ENCODE assay signal across 8 cellular contexts in genomic region chr12:632102-632696, GRCh38. TPM values are rescaled to one million over a fixed set of nuclear protein-coding genes. Genes with fewer than 3 reads are reported as not detected.
DNase-seq lines count a peak whose midpoint lies in the region; ATAC-seq and TF ChIP-seq lines count a peak whose summit lies in the region.

No MANE protein-coding gene starts in this region.

- peak; percentile 81 to 89 for ATAC-seq in lower lobe of right lung
- no peak for ATAC-seq in GM18909 (IDR thresholded peaks at IDR 0.05; ENCODE audit: poor library complexity, unreplicated experiment)
- ATAC-seq in GM21390 (IDR thresholded peaks at IDR 0.05; ENCODE audit: unreplicated experiment), result no peak

- peaks cover 32% of the 10 kb centered on the region for H3K4me1 ChIP-seq in Loucy (ENCODE audit: insufficient read depth, low read length, poor library complexity, severe bottlenecking)
- H3K4me1 ChIP-seq in lower lobe of right lung, result peaks cover 54% of the 10 kb centered on the region

- H4K20me1 ChIP-seq in Loucy (ENCODE audit: insufficient read depth, low read length, poor library complexity, severe bottlenecking), result no peaks in the 10 kb centered on the region

- H3K36me3 ChIP-seq in Loucy (ENCODE audit: insufficient read depth, low read length) (no peaks in the 10 kb centered on the region), lower lobe of right lung (no peaks in the 10 kb centered on the region)

- peak overlapping the region; percentile 36 for H3K4me3 Mint-ChIP-seq in Calu3 (ENCODE audit: low read depth, unreplicated experiment)

- peak overlapping the region; percentile 36 for H3K4me3 ChIP-seq in Loucy (ENCODE audit: low read length, poor library complexity, severe bottlenecking)
- H3K4me3 ChIP-seq in lower lobe of right lung, result peak overlapping the region; percentile 47

- peak overlapping the region; percentile 51 for H3K4me2 ChIP-seq in Loucy (ENCODE audit: low read depth, low read length, poor library complexity, severe bottlenecking)

- H3F3A ChIP-seq in Loucy (ENCODE audit: low read depth), result no peaks in the 10 kb centered on the region

- peaks cover 17% of the 10 kb centered on the region for H3K4me1 Mint-ChIP-seq in Calu3 (ENCODE audit: low read depth, unreplicated experiment)

- peak overlapping the region; percentile 86 for H3K27ac ChIP-seq in lower lobe of right lung

- H3K79me2 ChIP-seq in Loucy (ENCODE audit: insufficient read depth, low read length), result peaks cover 15% of the 10 kb centered on the region

- TF ChIP-seq CTCF in Calu3 (IDR thresholded peaks at IDR 0.05; ENCODE audit: unreplicated experiment), result no peak
- TF ChIP-seq CTCF in Loucy (conservative IDR thresholded peaks at IDR 0.05; ENCODE audit: low read length), result no peak
- TF ChIP-seq CTCF in lower lobe of right lung (IDR thresholded peaks at IDR 0.05), result no peak

- no peaks in the 10 kb centered on the region for H3K27me3 ChIP-seq in Loucy (ENCODE audit: insufficient read depth, low read length, poor library complexity, severe bottlenecking)
- no peaks in the 10 kb centered on the region for H3K27me3 ChIP-seq in lower lobe of right lung (ENCODE audit: low read depth)

- no peaks in the 10 kb centered on the region for H3K9me2 ChIP-seq in Loucy (replicated peaks; ENCODE audit: low read depth, low read length)

- CTCF ChIA-PET in Calu3 (lab: Charles Lee), result interaction anchor here (0.6 to 1.2 kb wide), 7 partner anchors 10 to 802 kb away, joined by 3 to 5 read pairs (median 3); no protein-coding TSS in a partner anchor

- H2AFZ ChIP-seq in Loucy (ENCODE audit: low read length), result no peak overlapping the region

- peaks cover 13% of the 10 kb centered on the region for H3K36me3 Mint-ChIP-seq in Calu3 (ENCODE audit: insufficient read depth, unreplicated experiment)

- H3K9me3 ChIP-seq in Loucy (ENCODE audit: insufficient read depth, low read depth, low read length), result no peaks in the 10 kb centered on the region
- H3K9me3 ChIP-seq in lower lobe of right lung, result no peaks in the 10 kb centered on the region

- peak overlapping the region; percentile 86 for H3K27ac Mint-ChIP-seq in Calu3 (ENCODE audit: unreplicated experiment)

- DNase-seq in Calu3 (peak; percentile 38), cerebellar cortex (ENCODE audit: low spot score) (peak; percentile 81), lower lobe of right lung (no peak), DMS79 (lab: John Stamatoyannopoulos, UW) (no peak), pons (ENCODE audit: low spot score) (no peak)

- no peaks in the 10 kb centered on the region for H3K9me3 Mint-ChIP-seq in Calu3 (ENCODE audit: low read depth, unreplicated experiment)

- no TSS peak for BruUV-seq in Calu3 (replicated peaks; lab: Mats Ljungman, UMichigan)

- intact Hi-C loops in Calu3 (cut with micrococcal nuclease; ENCODE audit: unreplicated experiment), result loop anchor here (10.0 kb wide), 1 partner anchor 57 kb away; no protein-coding TSS in a partner anchor
- intact Hi-C loops in lower lobe of right lung (cut with DNase I), result no loop called here

- no peaks in the 10 kb centered on the region for H3K27me3 Mint-ChIP-seq in Calu3 (ENCODE audit: unreplicated experiment)

- H3K9ac ChIP-seq in Loucy (ENCODE audit: low read depth, low read length, poor library complexity, severe bottlenecking), result no peak overlapping the region

RNA-seq across cellular contexts. Expression of gene NINJ2, which starts 31.0 kb away (rescaled TPM):
- total RNA-seq in Calu3 (2022) (not detected in 2 replicates), lower lobe of right lung (18.1 TPM)

Comparison
In these comparisons a context has a peak if more than half of its experiments do, and no peak if none do; other contexts are left out.
1. DNase-seq: peak in Calu3 (single experiment) and cerebellar cortex (single experiment); none in lower lobe of right lung (single experiment), DMS79 (single experiment) and pons (single experiment).
2. ATAC-seq: peak in lower lobe of right lung (2 of 2); none in GM18909 (single experiment) and GM21390 (single experiment).
3. RNA of gene NINJ2, which starts 31.0 kb away (total RNA-seq): 18.1 TPM in lower lobe of right lung (single experiment); not detected in Calu3; every median in the first group is over 10 times any median in the second.